In genomic region chr7:117269417-117269816, GRCh38 we compare ENCODE assay signal across 11 cellular contexts. TPM values are rescaled to one million over a fixed set of nuclear protein-coding genes. Genes with fewer than 3 reads are reported as not detected.
DNase-seq lines count a peak whose midpoint lies in the region; ATAC-seq, FAIRE-seq and TF ChIP-seq lines count a peak whose summit lies in the region.
"Had no signal": no experiment of that assay in that cellular context is flagged by ENCODE, and none has a peak within 500 bp of the region (broad histone marks: within the 10 kb centered on the region; RNA-seq: fewer than 3 reads in every experiment).

No MANE protein-coding gene starts in this region.

- DNase-seq in Daoy (ENCODE audit: low read depth), result peak; percentile 86
- DNase-seq in M059J (ENCODE audit: low read depth), result peak; percentile 94
- DNase-seq in choroid plexus epithelial cell (ENCODE audit: low read depth), result peak; percentile 91
- peak; percentile 93 for DNase-seq in non-pigmented ciliary epithelial cell (ENCODE audit: low read depth)
- no peak for DNase-seq in heart left ventricle
- DNase-seq in small intestine, result no peak
- DNase-seq: activated naive CD4-positive, alpha-beta T cell treated with anti-CD3 and anti-CD28 coated beads, Interleukin-2, amount 10 ng/mL, durations not matched to agents 7 days and 5 days had no signal

- H3K4me1 ChIP-seq in heart left ventricle, result no peaks in the 10 kb centered on the region
- H3K4me1 ChIP-seq in small intestine (ENCODE audit: control insufficient read depth in 2 of 2, insufficient read depth in 1 of 2, low read depth in 1 of 2, low read length in 1 of 2), result no peaks in the 10 kb centered on the region

- intact Hi-C loops in heart left ventricle (cut with DNase I), result no loop called here

- H3K9me3 ChIP-seq in heart left ventricle (no peaks in the 10 kb centered on the region), small intestine (ENCODE audit: control insufficient read depth, low read depth) (no peaks in the 10 kb centered on the region)

- WGBS in heart left ventricle, 4 donors, result 76 to 85% (median 81%) methylated on average over 5 of the region's 5 CpGs
- WGBS in small intestine, 3 donors, result 69 to 81% (median 70%) methylated on average over 5 of the region's 5 CpGs

- no peak for TF ChIP-seq POLR2A in heart left ventricle (IDR thresholded peaks at IDR 0.05)

- no peak for FAIRE-seq in small intestine (lab: Jason Lieb, UNC)
- FAIRE-seq: TTC549 had no signal

- TF ChIP-seq CTCF in choroid plexus epithelial cell (conservative IDR thresholded peaks at IDR 0.05; ENCODE audit: low read depth, low read length) (no peak), heart left ventricle (IDR thresholded peaks at IDR 0.05) (no peak)

- H3K27ac ChIP-seq in heart left ventricle (no peak overlapping the region), small intestine (ENCODE audit: low read depth in 1 of 2, low read length in 1 of 2) (no peak overlapping the region)

- H3K27me3 ChIP-seq in heart left ventricle (peaks cover 0 to 4% (median 0%) of the 10 kb centered on the region in 9 donors), small intestine (ENCODE audit: control insufficient read depth in 2 of 2, insufficient read depth in 2 of 2, low read length in 2 of 2) (peaks cover 0 to 2% of the 10 kb centered on the region in 2 donors)

- ATAC-seq in heart left ventricle (no peak), HG03139 (IDR thresholded peaks at IDR 0.05; ENCODE audit: unreplicated experiment) (no peak), GM21723 (IDR thresholded peaks at IDR 0.05; ENCODE audit: unreplicated experiment) (no peak)
- ATAC-seq: sciatic nerve had no signal

- H3K36me3 ChIP-seq in heart left ventricle, result no peaks in the 10 kb centered on the region
- H3K36me3 ChIP-seq in small intestine (ENCODE audit: control insufficient read depth in 2 of 2, insufficient read depth in 2 of 2, low read length in 2 of 2), result no peaks in the 10 kb centered on the region

- no peak overlapping the region for H3K4me3 ChIP-seq in choroid plexus epithelial cell (ENCODE audit: low read depth, low read length)
- no peak overlapping the region for H3K4me3 ChIP-seq in heart left ventricle
- H3K4me3 ChIP-seq in small intestine (ENCODE audit: low read depth in 1 of 2, low read length in 2 of 2), result no peak overlapping the region

RNA-seq across cellular contexts. Expression of gene WNT2, which starts 53.4 kb away (rescaled TPM):
- 0.65 TPM in 1 of 2 replicates, not detected in the other for total RNA-seq in Daoy (2014; rRNA removed; shearing (Covaris generic))
- total RNA-seq in M059J (2014; rRNA removed; shearing (Covaris generic)), result 0.20 and 0.44 TPM in 2 replicates
- total RNA-seq in heart left ventricle, result 1 to 10 TPM in 1 of 9 donors, under 1 TPM in 5, not detected in 3; 0.09 to 1.2 (median 0.20) TPM
- under 1 TPM; 0.15 to 0.28 TPM for polyA plus RNA-seq in heart left ventricle
- under 1 TPM in 1 of 3 donors, not detected in 2; 0.61 TPM for polyA plus RNA-seq in small intestine

Comparison
In these comparisons a context has a peak if more than half of its experiments do, and no peak if none do; other contexts are left out.
1. DNase-seq: peak in Daoy (single experiment), M059J (single experiment), choroid plexus epithelial cell (single experiment) and non-pigmented ciliary epithelial cell (single experiment); none in heart left ventricle (0 of 5) and small intestine (single experiment).